In the genomic region with DNA sequence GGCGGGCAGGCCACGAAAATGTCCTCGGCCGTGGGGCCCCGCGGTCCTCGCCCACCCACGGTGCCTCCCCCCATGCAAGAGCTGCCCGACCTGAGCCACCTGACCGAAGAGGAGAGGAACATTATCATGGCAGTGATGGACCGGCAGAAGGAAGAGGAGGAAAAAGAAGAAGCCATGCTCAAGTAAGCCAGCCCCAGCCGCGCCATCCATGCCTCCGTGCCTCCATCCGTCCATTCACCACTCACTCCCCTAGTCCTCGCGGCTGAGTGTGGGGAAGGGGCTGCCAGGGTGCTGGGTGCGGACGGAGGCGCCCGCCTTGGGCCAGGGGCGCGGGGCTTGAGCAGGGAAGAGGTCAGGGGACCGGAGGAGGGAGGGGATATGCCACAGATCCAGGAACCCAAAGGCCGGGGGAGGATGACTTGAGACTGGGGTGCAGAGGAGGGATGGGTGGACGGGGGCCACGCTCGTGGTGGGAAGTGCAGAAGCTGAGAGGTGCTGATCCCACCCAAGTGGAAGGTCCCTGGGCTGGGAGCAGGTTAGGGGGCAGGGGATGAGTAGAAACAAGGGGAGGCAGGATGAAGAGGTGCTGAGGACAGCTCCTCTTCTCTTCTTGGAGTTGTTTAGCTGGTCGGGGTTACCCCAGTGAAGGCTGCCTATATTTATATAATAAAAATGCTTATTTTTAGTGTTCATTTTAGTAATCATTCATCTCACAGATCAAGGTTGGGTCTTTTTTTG, we compare ENCODE assay signal across 9 cellular contexts. TPM values are rescaled to one million over a fixed set of nuclear protein-coding genes. Genes with fewer than 3 reads are reported as not detected.
DNase-seq lines count a peak whose midpoint lies in the region; FAIRE-seq and TF ChIP-seq lines count a peak whose summit lies in the region.
"Had no signal": no experiment of that assay in that cellular context is flagged by ENCODE, and none has a peak within 500 bp of the region (broad histone marks: within the 10 kb centered on the region; RNA-seq: fewer than 3 reads in every experiment).

No MANE protein-coding gene starts in this region.

- H3K9me3 Mint-ChIP-seq in brain (peaks cover 0 to 2% (median 0%) of the 10 kb centered on the region in 5 experiments), nephron (no peaks in the 10 kb centered on the region)

- TF ChIP-seq CTCF in AG10803 (conservative IDR thresholded peaks at IDR 0.05; ENCODE audit: low read length) (no peak), brain (conservative IDR thresholded peaks at IDR 0.05) (peak in 1 of 2 experiments; percentile 0), nephron (IDR thresholded peaks at IDR 0.05; ENCODE audit: unreplicated experiment in 3 of 3) (no peak)

- H3K4me3 ChIP-seq in AG10803 (ENCODE audit: low read length) (peak overlapping the region; percentile 62), HAP-1 (peak overlapping the region; percentile 24), small intestine (ENCODE audit: low read depth in 1 of 2, low read length in 2 of 2) (no peak overlapping the region)

- peak overlapping the region; percentile 72 to 95 (median 87) for H3K27ac Mint-ChIP-seq in brain
- H3K27ac Mint-ChIP-seq in nephron: no peak overlapping the region

- peaks cover 14% of the 10 kb centered on the region for H3K27me3 Mint-ChIP-seq in brain
- H3K27me3 Mint-ChIP-seq in nephron (ENCODE audit: low read depth): peaks cover 41% of the 10 kb centered on the region

- in situ Hi-C loops in HAP-1 (cut with MboI; ENCODE audit: low sequenced_read_pairs): no loop called here

- WGBS in small intestine, 3 donors: 6 to 11% (median 10%) methylated on average over 27 to 29 of the region's 29 CpGs

- H3K4me1 ChIP-seq in HAP-1 (no peaks in the 10 kb centered on the region), small intestine (ENCODE audit: control insufficient read depth in 2 of 2, insufficient read depth in 1 of 2, low read depth in 1 of 2, low read length in 1 of 2) (no peaks in the 10 kb centered on the region)

- H3K27me3 ChIP-seq in HAP-1 (ENCODE audit: low read depth): peaks cover 7% of the 10 kb centered on the region
- H3K27me3 ChIP-seq in small intestine (ENCODE audit: control insufficient read depth in 2 of 2, insufficient read depth in 2 of 2, low read length in 2 of 2): peaks cover 5 to 10% of the 10 kb centered on the region in 2 donors

- no peaks in the 10 kb centered on the region for H3K9me3 ChIP-seq in HAP-1
- no peaks in the 10 kb centered on the region for H3K9me3 ChIP-seq in small intestine (ENCODE audit: control insufficient read depth, low read depth)

- DNase-seq in AG10803 (ENCODE audit: low read depth): no peak
- no peak for DNase-seq in HAP-1 (ENCODE audit: low spot score in 2 of 2)
- DNase-seq in T-helper 9 cell: no peak
- no peak for DNase-seq in NCI-H187 treated with DMSO at 0.1 percent for 48 hours (lab: John Stamatoyannopoulos, UW)
- no peak for DNase-seq in DMS153 treated with DMSO at 0.1 percent for 48 hours (lab: John Stamatoyannopoulos, UW; ENCODE audit: unreplicated experiment)
- no peak for DNase-seq in small intestine

- no peak overlapping the region for H3K27ac ChIP-seq in small intestine (ENCODE audit: low read depth in 1 of 2, low read length in 1 of 2)

- no peak for FAIRE-seq in small intestine (lab: Jason Lieb, UNC)

- H3K4me1 Mint-ChIP-seq in brain (peaks cover 51% of the 10 kb centered on the region), nephron (peaks cover 9% of the 10 kb centered on the region)

- H3K36me3 Mint-ChIP-seq in brain: no peaks in the 10 kb centered on the region
- no peaks in the 10 kb centered on the region for H3K36me3 Mint-ChIP-seq in nephron (ENCODE audit: low read depth)

- H3K4me3 Mint-ChIP-seq in brain (peak overlapping the region; percentile 91 to 97 (median 95)), nephron (peak overlapping the region; percentile 88 to 91 (median 89))

- H3K36me3 ChIP-seq in HAP-1 (replicated peaks) (no peaks in the 10 kb centered on the region), small intestine (ENCODE audit: control insufficient read depth in 2 of 2, insufficient read depth in 2 of 2, low read length in 2 of 2) (no peaks in the 10 kb centered on the region)

RNA-seq across cellular contexts. Expression of a gene that starts 0.8 kb away (rescaled TPM):
- polyA plus RNA-seq in brain (ENCODE audit: insufficient read depth, low read depth, low replicate concordance) (2.0 TPM), small intestine (under 1 TPM in 2 of 3 donors, not detected in 1; 0.27 to 0.52 TPM)
- polyA plus RNA-seq: liver had no signal

Comparison
In these comparisons a context has a peak if more than half of its experiments do, and no peak if none do; other contexts are left out.
1. H3K4me3 ChIP-seq: peak in AG10803 (single experiment) and HAP-1 (single experiment); none in small intestine (0 of 2).
2. H3K27ac Mint-ChIP-seq: peak in brain (5 of 5); none in nephron (0 of 3).